In genomic region chr5:74481357-74481756, GRCh38 we compare ENCODE assay signal across 8 cellular contexts.
DNase-seq lines count a peak whose midpoint lies in the region; ATAC-seq lines count a peak whose summit lies in the region.
"Not testable (repeated sequence)": the region's sequence is repeated elsewhere in the genome, so short reads cannot be mapped to it uniquely, and the experiment has no call there.

No MANE protein-coding gene starts in this region.

- H2BK5ac ChIP-seq in mesenchymal stem cell (ENCODE audit: low read depth, low read length, poor library complexity, severe bottlenecking) = not testable (repeated sequence)

- H3K9me3 Mint-ChIP-seq in activated CD4-positive, alpha-beta T cell treated with anti-CD3 and anti-CD28 coated beads for 36 hours (ENCODE audit: low read depth) = not testable (repeated sequence)

- H3K9me3 ChIP-seq in mesenchymal stem cell (ENCODE audit: control insufficient read depth, low read length) = not testable (repeated sequence)

- not testable (repeated sequence) for H2AFZ ChIP-seq in mesenchymal stem cell (ENCODE audit: low read depth, low read length)

- not testable (repeated sequence) for H3K27ac ChIP-seq in mesenchymal stem cell (ENCODE audit: low read length, poor library complexity, severe bottlenecking)

- not testable (repeated sequence) for H3K27ac Mint-ChIP-seq in activated CD4-positive, alpha-beta T cell treated with anti-CD3 and anti-CD28 coated beads for 36 hours

- H3K18ac ChIP-seq in mesenchymal stem cell (ENCODE audit: low read depth in 1 of 2, low read length in 2 of 2) = not testable (repeated sequence)

- H3K79me1 ChIP-seq in mesenchymal stem cell (replicated peaks; ENCODE audit: low read length, poor library complexity, severe bottlenecking) = not testable (repeated sequence)

- H3K4me3 Mint-ChIP-seq in activated CD4-positive, alpha-beta T cell treated with anti-CD3 and anti-CD28 coated beads for 36 hours = not testable (repeated sequence)

- CTCF ChIA-PET in activated CD4-positive, alpha-beta T cell treated with anti-CD3 and anti-CD28 coated beads for 36 hours (lab: Charles Lee) = interaction anchor here (1.0 to 1.5 kb wide), 2 partner anchors 17 to 56 kb away, joined by 3 read pairs; no protein-coding TSS in a partner anchor

- not testable (repeated sequence) for H2AK5ac ChIP-seq in mesenchymal stem cell (ENCODE audit: low read length, severe bottlenecking)

- H2BK15ac ChIP-seq in mesenchymal stem cell (ENCODE audit: low read depth, poor library complexity, severe bottlenecking) = not testable (repeated sequence)

- not testable (repeated sequence) for H2BK12ac ChIP-seq in mesenchymal stem cell (ENCODE audit: low read length in 2 of 2)

- not testable (repeated sequence) for H2BK120ac ChIP-seq in mesenchymal stem cell (ENCODE audit: low read depth, low read length)

- H3K4me3 ChIP-seq in mesenchymal stem cell (ENCODE audit: insufficient read depth in 1 of 2, low read depth in 1 of 2, low read length in 2 of 2) = not testable (repeated sequence)

- not testable (repeated sequence) for H3K36me3 ChIP-seq in mesenchymal stem cell (ENCODE audit: control insufficient read depth in 1 of 2, insufficient read depth in 2 of 2, low read depth in 1 of 2, low read length in 2 of 2)

- 92% methylated on average over 2 of the region's 2 CpGs for WGBS in mesenchymal stem cell

- H3K4me1 Mint-ChIP-seq in activated CD4-positive, alpha-beta T cell treated with anti-CD3 and anti-CD28 coated beads for 36 hours = not testable (repeated sequence)

- not testable (repeated sequence) for H3K36me3 Mint-ChIP-seq in activated CD4-positive, alpha-beta T cell treated with anti-CD3 and anti-CD28 coated beads for 36 hours (ENCODE audit: low read depth)

- H3K4ac ChIP-seq in mesenchymal stem cell (ENCODE audit: low read depth in 1 of 2, low read length in 2 of 2) = not testable (repeated sequence)

- not testable (repeated sequence) for H3K27me3 Mint-ChIP-seq in activated CD4-positive, alpha-beta T cell treated with anti-CD3 and anti-CD28 coated beads for 36 hours

- H4K8ac ChIP-seq in mesenchymal stem cell (ENCODE audit: low read length) = not testable (repeated sequence)

- intact Hi-C loops in activated CD4-positive, alpha-beta T cell treated with anti-CD3 and anti-CD28 coated beads for 36 hours (cut with DNase I, micrococcal nuclease) = not testable (repeated sequence)

- not testable (repeated sequence) for H3K14ac ChIP-seq in mesenchymal stem cell (ENCODE audit: low read length in 2 of 2)

- not testable (repeated sequence) for H3K27me3 ChIP-seq in mesenchymal stem cell (ENCODE audit: control insufficient read depth in 1 of 2, insufficient read depth in 1 of 2, low read length in 2 of 2)

- POLR2A ChIA-PET in activated CD4-positive, alpha-beta T cell treated with anti-CD3 and anti-CD28 coated beads for 36 hours (lab: Charles Lee) = not testable (repeated sequence)

- H3K4me2 ChIP-seq in mesenchymal stem cell (ENCODE audit: low read length, poor library complexity, severe bottlenecking) = not testable (repeated sequence)

- not testable (repeated sequence) for H3K9ac ChIP-seq in mesenchymal stem cell (ENCODE audit: low read length)

- ATAC-seq in GM18517 (IDR thresholded peaks at IDR 0.05; ENCODE audit: unreplicated experiment) = peak; percentile 82
- ATAC-seq in GM19351 (IDR thresholded peaks at IDR 0.05; ENCODE audit: unreplicated experiment) = peak; percentile 77
- peak; percentile 50 for ATAC-seq in GM21825 (IDR thresholded peaks at IDR 0.05; ENCODE audit: unreplicated experiment)
- ATAC-seq in HG03045 (IDR thresholded peaks at IDR 0.05; ENCODE audit: unreplicated experiment) = peak; percentile 62
- ATAC-seq in HG03565 (IDR thresholded peaks at IDR 0.05; ENCODE audit: unreplicated experiment) = peak; percentile 53
- ATAC-seq in activated CD4-positive, alpha-beta T cell treated with anti-CD3 and anti-CD28 coated beads for 36 hours = not testable (repeated sequence)

- DNase-seq in DMS53 (lab: John Stamatoyannopoulos, UW) (peak; percentile 8), mesenchymal stem cell (peak; percentile 60)
- DNase-seq in activated CD4-positive, alpha-beta T cell treated with anti-CD3 and anti-CD28 coated beads for 36 hours = peak; percentile 11

- H3K4me1 ChIP-seq in mesenchymal stem cell (ENCODE audit: control insufficient read depth, insufficient read depth, low read depth, low read length) = not testable (repeated sequence)

- H3K23ac ChIP-seq in mesenchymal stem cell (ENCODE audit: low read length in 2 of 2) = not testable (repeated sequence)

- H4K91ac ChIP-seq in mesenchymal stem cell (ENCODE audit: low read length) = not testable (repeated sequence)

Comparison
In these comparisons a context has a peak if more than half of its experiments do, and no peak if none do; other contexts are left out.
1. DNase-seq: peak in every context shown above with its lines; median percentile 60 in mesenchymal stem cell; 11 in activated CD4-positive, alpha-beta T cell treated with anti-CD3 and anti-CD28 coated beads for 36 hours; 8 in DMS53.